Comparison of ENCODE assay signal across 19 cellular contexts in the genomic region with DNA sequence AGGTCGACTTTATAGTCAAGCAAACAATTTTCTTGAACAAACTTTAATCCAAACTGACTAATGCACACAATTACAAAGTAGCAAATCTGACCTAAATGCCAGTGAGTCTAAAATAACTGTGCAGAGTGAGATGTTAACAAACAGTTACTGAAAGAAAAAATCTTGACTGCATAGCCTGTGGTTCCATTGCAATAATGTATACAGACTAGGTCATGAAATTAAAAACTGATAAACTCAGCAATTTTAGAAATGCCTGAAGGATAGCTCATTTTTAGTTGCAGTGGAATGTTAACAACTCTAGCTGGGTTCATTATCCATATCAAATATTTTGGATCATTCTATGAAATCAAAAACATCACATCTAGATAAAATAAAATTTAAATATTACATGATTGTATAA.
DNase-seq lines count a peak whose midpoint lies in the region; ATAC-seq, FAIRE-seq and TF ChIP-seq lines count a peak whose summit lies in the region.
"Had no signal": no experiment of that assay in that cellular context is flagged by ENCODE, and none has a peak within 500 bp of the region (broad histone marks: within the 10 kb centered on the region; RNA-seq: fewer than 3 reads in every experiment).

No MANE protein-coding gene starts in this region.

- in situ Hi-C loops in HepG2 (cut with HindIII; ENCODE audit: extremely low pct_ligation_motif_present, low pct_unique_long_range_greater_than_20kb) (no loop called here), HAP-1 (cut with MboI; ENCODE audit: low sequenced_read_pairs) (no loop called here)

- ATAC-seq in HepG2 (no peak), right lobe of liver (no peak)
- ATAC-seq: GM23338, HCT116 had no signal

- peaks cover 72% of the 10 kb centered on the region for H3K9me3 ChIP-seq in HepG2 (ENCODE audit: low read length)
- H3K9me3 ChIP-seq in right lobe of liver = no peaks in the 10 kb centered on the region
- H3K9me3 ChIP-seq in HAP-1 = no peaks in the 10 kb centered on the region
- H3K9me3 ChIP-seq: BLaER1 had no signal

- H4K20me1 ChIP-seq in HepG2 (ENCODE audit: insufficient read depth, low read length) = no peaks in the 10 kb centered on the region
- H4K20me1 ChIP-seq: BLaER1 had no signal

- no peaks in the 10 kb centered on the region for H3K27me3 Mint-ChIP-seq in activated T-cell treated with anti-CD3 and anti-CD28 coated beads, Interleukin-2, amount 50 U/mL, for 24 hours
- H3K27me3 Mint-ChIP-seq: CD4-positive, alpha-beta memory T cell had no signal

- H3K4me2 ChIP-seq in HepG2 (ENCODE audit: low read depth, low read length) = no peak overlapping the region
- H3K4me2 ChIP-seq: BLaER1, GM23338 had no signal

- no peak overlapping the region for H3K9ac ChIP-seq in HepG2 (ENCODE audit: insufficient read depth, low read depth, low read length)
- H3K9ac ChIP-seq: BLaER1 had no signal

- H3K27ac ChIP-seq in HepG2 (ENCODE audit: extremely low read length, insufficient read depth, low read length) (no peak overlapping the region), right lobe of liver (no peak overlapping the region)
- H3K27ac ChIP-seq: 22Rv1, BLaER1, HL-60 had no signal

- H3K27me3 ChIP-seq in HepG2 (ENCODE audit: control insufficient read depth in 1 of 2, insufficient read depth in 2 of 2, low read length in 2 of 2) (no peaks in the 10 kb centered on the region), right lobe of liver (no peaks in the 10 kb centered on the region), HAP-1 (ENCODE audit: low read depth) (no peaks in the 10 kb centered on the region)
- H3K27me3 ChIP-seq: BLaER1 had no signal

- H3K36me3 ChIP-seq in HepG2 (replicated peaks in 1 of 2; ENCODE audit: control insufficient read depth in 1 of 2, insufficient read depth in 2 of 2, low read length in 2 of 2) (no peaks in the 10 kb centered on the region), right lobe of liver (no peaks in the 10 kb centered on the region), HAP-1 (replicated peaks) (no peaks in the 10 kb centered on the region)
- H3K36me3 ChIP-seq: BLaER1 had no signal

- CTCF ChIA-PET in HepG2 (lab: Yijun Ruan, JAX; ENCODE audit: low intra/inter-chr PET ratio, low total read pairs) = no interaction called here

- DNase-seq in HepG2 (ENCODE audit: low spot score) = no peak
- DNase-seq in right lobe of liver = no peak
- peak; percentile 3 for DNase-seq in fibroblast of gingiva (ENCODE audit: low read depth)
- peak; percentile 43 for DNase-seq in retinal pigment epithelial cell (ENCODE audit: low read depth)
- no peak for DNase-seq in activated T-cell treated with anti-CD3 and anti-CD28 coated beads, Interleukin-2, amount 50 U/mL, for 24 hours
- DNase-seq in HAP-1 (ENCODE audit: low spot score in 2 of 2) = no peak
- DNase-seq in NCI-H1694 treated with DMSO at 0.1 percent for 48 hours (lab: John Stamatoyannopoulos, UW) = no peak
- DNase-seq: CD4-positive, alpha-beta memory T cell; DMS153; DMS79; GF-D8; HFFc6 had no signal

- TF ChIP-seq CTCF in HepG2 (CRISPR knock-in tag; IDR thresholded peaks at IDR 0.05) (no peak), right lobe of liver (IDR thresholded peaks at IDR 0.05) (no peak), retinal pigment epithelial cell (conservative IDR thresholded peaks at IDR 0.05; ENCODE audit: low read depth, low read length) (no peak)

- H3K36me3 Mint-ChIP-seq in activated T-cell treated with anti-CD3 and anti-CD28 coated beads, Interleukin-2, amount 50 U/mL, for 24 hours (ENCODE audit: low read depth) = no peaks in the 10 kb centered on the region
- H3K36me3 Mint-ChIP-seq: CD14-positive monocyte; CD4-positive, alpha-beta memory T cell had no signal

- H3K79me2 ChIP-seq in HepG2 (ENCODE audit: insufficient read depth, low read length) = no peaks in the 10 kb centered on the region

- no peak overlapping the region for H2AFZ ChIP-seq in HepG2 (ENCODE audit: low read length)
- H2AFZ ChIP-seq: GM23338 had no signal

- no peak for TF ChIP-seq RAD21 in HepG2 (CRISPR knock-in tag; IDR thresholded peaks at IDR 0.05)

- intact Hi-C loops in HepG2 (cut with micrococcal nuclease; ENCODE audit: unreplicated experiment) (no loop called here), right lobe of liver (cut with DNase I) (no loop called here)

- POLR2A ChIA-PET in HepG2 (lab: Yijun Ruan, JAX) = no interaction called here

- H3K4me1 ChIP-seq in HepG2 (ENCODE audit: insufficient read depth, low read length) (no peaks in the 10 kb centered on the region), right lobe of liver (no peaks in the 10 kb centered on the region), HAP-1 (no peaks in the 10 kb centered on the region)
- H3K4me1 ChIP-seq: BLaER1 had no signal

- no TSS peak for BruUV-seq in HepG2 (replicated peaks; lab: Mats Ljungman, UMichigan)

- H3K4me3 Mint-ChIP-seq in activated T-cell treated with anti-CD3 and anti-CD28 coated beads, Interleukin-2, amount 50 U/mL, for 24 hours = no peak overlapping the region
- H3K4me3 Mint-ChIP-seq: CD14-positive monocyte; CD4-positive, alpha-beta memory T cell; GM23338; HFFc6 had no signal

- TF ChIP-seq POLR2A in HepG2 (IDR thresholded peaks at IDR 0.05; ENCODE audit: insufficient read depth in 1 of 2, low read depth in 2 of 2, low read length in 2 of 2) (no peak), right lobe of liver (IDR thresholded peaks at IDR 0.05) (no peak)

- TF ChIP-seq EP300 in HepG2 (IDR thresholded peaks at IDR 0.05; ENCODE audit: low read depth in 2 of 2, low read length in 2 of 2) (no peak), HepG2 (CRISPR knock-in tag; IDR thresholded peaks at IDR 0.05; ENCODE audit: borderline replicate concordance) (no peak)

- peaks cover 24% of the 10 kb centered on the region for H3K9me3 Mint-ChIP-seq in activated T-cell treated with anti-CD3 and anti-CD28 coated beads, Interleukin-2, amount 50 U/mL, for 24 hours

- no peak for FAIRE-seq in HepG2 (lab: Jason Lieb, UNC)
- FAIRE-seq: H54 had no signal

- WGBS in HepG2 (ENCODE audit: low lambda C conversion rate) = 0% methylated on average over 1 of the region's 1 CpG
- 23% methylated on average over 1 of the region's 1 CpG for whole genome bisulfite sequencing in right lobe of liver (ENCODE audit: insufficient coverage, low coverage, low lambda C conversion rate, missing lambda C conversion rate)

- no peak overlapping the region for H3K27ac Mint-ChIP-seq in activated T-cell treated with anti-CD3 and anti-CD28 coated beads, Interleukin-2, amount 50 U/mL, for 24 hours
- H3K27ac Mint-ChIP-seq: CD14-positive monocyte; CD4-positive, alpha-beta memory T cell; GM23338; HFFc6 had no signal

- H3K4me3 ChIP-seq in HepG2 (replicated peaks in 1 of 3; ENCODE audit: insufficient read depth in 1 of 3, low read depth in 2 of 3, low read length in 3 of 3) (no peak overlapping the region), right lobe of liver (no peak overlapping the region), retinal pigment epithelial cell (ENCODE audit: low read length) (no peak overlapping the region), HAP-1 (no peak overlapping the region)
- H3K4me3 ChIP-seq: BLaER1, GM23338 had no signal

- H3K4me1 Mint-ChIP-seq in activated T-cell treated with anti-CD3 and anti-CD28 coated beads, Interleukin-2, amount 50 U/mL, for 24 hours (ENCODE audit: low read depth) = no peaks in the 10 kb centered on the region
- H3K4me1 Mint-ChIP-seq: CD14-positive monocyte; CD4-positive, alpha-beta memory T cell had no signal

TF ChIP-seq in HepG2, 621 proteins besides CTCF, POLR2A, EP300 and RAD21:
- TF ChIP-seq SNAPC2 (CRISPR knock-in tag; IDR thresholded peaks at IDR 0.05) (no peak), MAFK (conservative IDR thresholded peaks at IDR 0.05 in 1 of 2, IDR thresholded peaks at IDR 0.05 in 1 of 2; ENCODE audit: low read length in 2 of 2) (0 out of 4 replicates have a peak, but pooled peaks have one; percentile 13)
TF ChIP-seq in HepG2: peak in this region for 1.

Comparison
In these comparisons a context has a peak if more than half of its experiments do, and no peak if none do; other contexts are left out.
1. DNase-seq: peak in fibroblast of gingiva (single experiment) and retinal pigment epithelial cell (single experiment); none in HepG2 (single experiment), right lobe of liver (0 of 3), activated T-cell treated with anti-CD3 and anti-CD28 coated beads, Interleukin-2, amount 50 U/mL, for 24 hours (single experiment), HAP-1 (0 of 2) and NCI-H1694 treated with DMSO at 0.1 percent for 48 hours (single experiment).